Comparison of ENCODE assay signal across 1 cellular context in genomic region chr16:89290472-89290871, GRCh38.
TF ChIP-seq lines count a peak whose summit lies in the region.

No MANE protein-coding gene starts in this region.

TF ChIP-seq in H1, 55 proteins besides CTCF, POLR2A, EP300 and RAD21 (continued from another document):
- TF ChIP-seq GTF2F1 (IDR thresholded peaks at IDR 0.05; ENCODE audit: borderline replicate concordance, low read depth, low read length), result no peak
